ENCODE assay signal across 17 cellular contexts in genomic region chr18:75754433-75754832, GRCh38.
DNase-seq lines count a peak whose midpoint lies in the region; ATAC-seq, FAIRE-seq and TF ChIP-seq lines count a peak whose summit lies in the region.
"Had no signal": no experiment of that assay in that cellular context is flagged by ENCODE, and none has a peak within 500 bp of the region (broad histone marks: within the 10 kb centered on the region; RNA-seq: fewer than 3 reads in every experiment).

No MANE protein-coding gene starts in this region.

- H3K9me3 ChIP-seq in HepG2 (ENCODE audit: low read length) = no peaks in the 10 kb centered on the region
- no peaks in the 10 kb centered on the region for H3K9me3 ChIP-seq in right lobe of liver
- H3K9me3 ChIP-seq in K562 (replicated peaks; ENCODE audit: control insufficient read depth, insufficient read depth, low read depth, low read length) = no peaks in the 10 kb centered on the region
- H3K9me3 ChIP-seq in aorta (ENCODE audit: control insufficient read depth, low read length) = no peaks in the 10 kb centered on the region

- TF ChIP-seq CTCF in HepG2 (CRISPR knock-in tag; IDR thresholded peaks at IDR 0.05) (no peak), right lobe of liver (IDR thresholded peaks at IDR 0.05) (no peak), K562 (IDR thresholded peaks at IDR 0.05 in 2 of 3, conservative IDR thresholded peaks at IDR 0.05 in 1 of 3; ENCODE audit: insufficient read depth in 2 of 3, low read depth in 1 of 3, low read length in 3 of 3) (no peak)

- H2AFZ ChIP-seq in HepG2 (ENCODE audit: low read length) (no peak overlapping the region), K562 (ENCODE audit: low read depth, low read length) (no peak overlapping the region)

- TF ChIP-seq EP300 in HepG2 (IDR thresholded peaks at IDR 0.05; ENCODE audit: low read depth in 2 of 2, low read length in 2 of 2) = no peak
- no peak for TF ChIP-seq EP300 in HepG2 (CRISPR knock-in tag; IDR thresholded peaks at IDR 0.05; ENCODE audit: borderline replicate concordance)
- no peak for TF ChIP-seq EP300 in K562 (IDR thresholded peaks at IDR 0.05; ENCODE audit: low read length)

- H3K9ac ChIP-seq in HepG2 (ENCODE audit: insufficient read depth, low read depth, low read length) (no peak overlapping the region), K562 (ENCODE audit: insufficient read depth in 1 of 2, low read depth in 2 of 2, low read length in 2 of 2) (no peak overlapping the region)
- H3K9ac ChIP-seq: BLaER1 treated with 17β-estradiol and CSF1 and Interleukin-3, amounts not matched to agents 10 nM and 100 nM had no signal

- in situ Hi-C loops in HepG2 (cut with HindIII; ENCODE audit: extremely low pct_ligation_motif_present, low pct_unique_long_range_greater_than_20kb) (no loop called here), K562 (cut with MboI) (no loop called here)

- intact Hi-C loops in HepG2 (cut with micrococcal nuclease; ENCODE audit: unreplicated experiment) = no loop called here
- intact Hi-C loops in right lobe of liver (cut with DNase I) = no loop called here
- intact Hi-C loops in K562 (cut with micrococcal nuclease) = no loop called here
- intact Hi-C loops in aorta (cut with DNase I) = loop anchor here in 1 of 2 donors (10.0 kb wide), 1 partner anchor 60 kb away; no protein-coding TSS in a partner anchor

- no peak for DNase-seq in HepG2 (ENCODE audit: low spot score)
- DNase-seq in right lobe of liver = no peak
- DNase-seq in M059J (ENCODE audit: low read depth) = peak; percentile 2
- DNase-seq in K562 (ENCODE audit: extremely low read depth in 1 of 4, low spot score in 3 of 4) = no peak
- DNase-seq in aorta = no peak
- no peak for DNase-seq in NCI-H1048 (lab: John Stamatoyannopoulos, UW)
- no peak for DNase-seq in cerebellar nuclear complex (lab: John Stamatoyannopoulos, UW)
- DNase-seq: 8988T; ACHN; CD4-positive, CD25-positive, alpha-beta regulatory T cell; DMS53; GF-D8; KBM-7 had no signal

- H4K20me1 ChIP-seq in HepG2 (ENCODE audit: insufficient read depth, low read length) (no peaks in the 10 kb centered on the region), K562 (replicated peaks; ENCODE audit: control insufficient read depth, insufficient read depth, low read length) (no peaks in the 10 kb centered on the region)
- H4K20me1 ChIP-seq: BLaER1 treated with 17β-estradiol and CSF1 and Interleukin-3, amounts not matched to agents 10 nM and 100 nM had no signal

- no peak for FAIRE-seq in HepG2 (lab: Jason Lieb, UNC)
- FAIRE-seq in K562 (lab: Jason Lieb, UNC) = no peak
- FAIRE-seq: H54, HTR-8/SVneo had no signal

- POLR2A ChIA-PET in HepG2 (lab: Yijun Ruan, JAX) (no interaction called here), K562 (lab: Yijun Ruan, JAX) (no interaction called here)

- no peaks in the 10 kb centered on the region for H3K9me1 ChIP-seq in K562 (ENCODE audit: control insufficient read depth, insufficient read depth, low read length)

- H3K27me3 ChIP-seq in HepG2 (ENCODE audit: control insufficient read depth in 1 of 2, insufficient read depth in 2 of 2, low read length in 2 of 2) = peaks cover 0 to 7% of the 10 kb centered on the region in 2 experiments; a peak in 1 of 5 replicates
- no peaks in the 10 kb centered on the region for H3K27me3 ChIP-seq in right lobe of liver
- H3K27me3 ChIP-seq in K562 (ENCODE audit: control insufficient read depth in 2 of 2, insufficient read depth in 2 of 2, low read length in 2 of 2) = no peaks in the 10 kb centered on the region
- H3K27me3 ChIP-seq in aorta (ENCODE audit: control insufficient read depth in 1 of 2, insufficient read depth in 2 of 2, low read length in 1 of 2) = no peaks in the 10 kb centered on the region
- H3K27me3 ChIP-seq: BLaER1 treated with 17β-estradiol and CSF1 and Interleukin-3, amounts not matched to agents 10 nM and 100 nM had no signal

- WGBS in HepG2 (ENCODE audit: low lambda C conversion rate) = 2% methylated on average over 3 of the region's 3 CpGs
- 22% methylated on average over 2 of the region's 3 CpGs for WGBS in right lobe of liver (ENCODE audit: insufficient coverage, low coverage, low lambda C conversion rate, missing lambda C conversion rate)
- WGBS in K562 (ENCODE audit: insufficient coverage, low coverage, missing lambda C conversion rate) = 0% methylated on average over 3 of the region's 3 CpGs
- 80 to 85% methylated on average over 3 of the region's 3 CpGs for WGBS in aorta, 2 donors

- H3K4me1 ChIP-seq in HepG2 (ENCODE audit: insufficient read depth, low read length) (no peaks in the 10 kb centered on the region), right lobe of liver (no peaks in the 10 kb centered on the region), K562 (replicated peaks in 1 of 2; ENCODE audit: control insufficient read depth in 2 of 2, insufficient read depth in 2 of 2, low read length in 2 of 2) (no peaks in the 10 kb centered on the region), aorta (ENCODE audit: control insufficient read depth in 1 of 2, insufficient read depth in 2 of 2, low read length in 2 of 2) (no peaks in the 10 kb centered on the region)

- H3K79me2 ChIP-seq in HepG2 (ENCODE audit: insufficient read depth, low read length) (no peaks in the 10 kb centered on the region), K562 (ENCODE audit: control insufficient read depth, insufficient read depth, low read length) (no peaks in the 10 kb centered on the region)

- ATAC-seq in HepG2 = no peak
- ATAC-seq in right lobe of liver = no peak
- ATAC-seq in K562 = no peak
- ATAC-seq in aorta (ENCODE audit: low FRiP score) = peak; percentile 29
- no peak for ATAC-seq in HG02759 (IDR thresholded peaks at IDR 0.05; ENCODE audit: unreplicated experiment)

- no peak overlapping the region for H3K4me3 ChIP-seq in HepG2 (replicated peaks in 1 of 3; ENCODE audit: insufficient read depth in 1 of 3, low read depth in 2 of 3, low read length in 3 of 3)
- no peak overlapping the region for H3K4me3 ChIP-seq in right lobe of liver
- no peak overlapping the region for H3K4me3 ChIP-seq in K562
- H3K4me3 ChIP-seq in aorta (ENCODE audit: low read length in 2 of 2) = no peak overlapping the region
- H3K4me3 ChIP-seq: BLaER1 treated with 17β-estradiol and CSF1 and Interleukin-3, amounts not matched to agents 10 nM and 100 nM had no signal

- H3K4me2 ChIP-seq in HepG2 (ENCODE audit: low read depth, low read length) (no peak overlapping the region), K562 (ENCODE audit: insufficient read depth, low read length) (no peak overlapping the region)
- H3K4me2 ChIP-seq: BLaER1 treated with 17β-estradiol and CSF1 and Interleukin-3, amounts not matched to agents 10 nM and 100 nM had no signal

- CTCF ChIA-PET in HepG2 (lab: Yijun Ruan, JAX; ENCODE audit: low intra/inter-chr PET ratio, low total read pairs) = no interaction called here
- CTCF ChIA-PET in K562 (lab: Yijun Ruan, JAX; ENCODE audit: low intra/inter-chr PET ratio) = no interaction called here

- no peak for TF ChIP-seq POLR2A in HepG2 (IDR thresholded peaks at IDR 0.05; ENCODE audit: insufficient read depth in 1 of 2, low read depth in 2 of 2, low read length in 2 of 2)
- TF ChIP-seq POLR2A in right lobe of liver (IDR thresholded peaks at IDR 0.05) = no peak
- no peak for TF ChIP-seq POLR2A in K562 (conservative IDR thresholded peaks at IDR 0.05)

- H3K36me3 ChIP-seq in HepG2 (replicated peaks in 1 of 2; ENCODE audit: control insufficient read depth in 1 of 2, insufficient read depth in 2 of 2, low read length in 2 of 2) = no peaks in the 10 kb centered on the region
- H3K36me3 ChIP-seq in right lobe of liver = no peaks in the 10 kb centered on the region
- H3K36me3 ChIP-seq in K562 (ENCODE audit: control insufficient read depth, insufficient read depth, low read length) = no peaks in the 10 kb centered on the region
- no peaks in the 10 kb centered on the region for H3K36me3 ChIP-seq in aorta (ENCODE audit: control insufficient read depth in 1 of 2, insufficient read depth in 2 of 2, low read length in 1 of 2)
- H3K36me3 ChIP-seq: BLaER1 treated with 17β-estradiol and CSF1 and Interleukin-3, amounts not matched to agents 10 nM and 100 nM had no signal

- TF ChIP-seq RAD21 in HepG2 (CRISPR knock-in tag; IDR thresholded peaks at IDR 0.05) (no peak), K562 (CRISPR knock-in tag; conservative IDR thresholded peaks at IDR 0.05 in 1 of 2, IDR thresholded peaks at IDR 0.05 in 1 of 2) (no peak)

- no TSS peak for BruUV-seq in HepG2 (replicated peaks; lab: Mats Ljungman, UMichigan)
- no TSS peak for BruUV-seq in K562 (replicated peaks; lab: Mats Ljungman, UMichigan)

- H3K27ac ChIP-seq in HepG2 (ENCODE audit: extremely low read length, insufficient read depth, low read length) (no peak overlapping the region), right lobe of liver (no peak overlapping the region), K562 (ENCODE audit: extremely low read depth, low read depth, low read length) (no peak overlapping the region), aorta (ENCODE audit: low read depth in 1 of 2, low read length in 2 of 2) (no peak overlapping the region)
- H3K27ac ChIP-seq: BLaER1 treated with 17β-estradiol and CSF1 and Interleukin-3, amounts not matched to agents 10 nM and 100 nM had no signal

TF ChIP-seq in K562, 482 proteins besides CTCF, POLR2A, EP300 and RAD21:
- TF ChIP-seq TCF7L2 (IDR thresholded peaks at IDR 0.05; ENCODE audit: low read depth, low read length) (no peak), RAD51 (IDR thresholded peaks at IDR 0.05; ENCODE audit: borderline replicate concordance, low read depth) (peak; percentile 45; the same call in 1 of the 2 replicates), TOE1 (IDR thresholded peaks at IDR 0.05; ENCODE audit: borderline replicate concordance) (0 out of 2 replicates have a peak, but pooled peaks have one; percentile 35), TOE1 (CRISPR knock-in tag; IDR thresholded peaks at IDR 0.05; ENCODE audit: borderline replicate concordance, low read depth) (no peak), TFE3 (CRISPR knock-in tag; IDR thresholded peaks at IDR 0.05) (peak; percentile 71), HLTF (IDR thresholded peaks at IDR 0.05) (no peak), TRIM24 (IDR thresholded peaks at IDR 0.05) (no peak)

Comparison
In these comparisons a context has a peak if more than half of its experiments do, and no peak if none do; other contexts are left out.
1. Of the 241 proteins assayed by ChIP-seq in both HepG2 and K562: peak only in HepG2: none; only in K562: TFE3; in both: RAD51; in neither: 237; mixed calls (peak in some experiments, not most) for 2.